In the genomic region with DNA sequence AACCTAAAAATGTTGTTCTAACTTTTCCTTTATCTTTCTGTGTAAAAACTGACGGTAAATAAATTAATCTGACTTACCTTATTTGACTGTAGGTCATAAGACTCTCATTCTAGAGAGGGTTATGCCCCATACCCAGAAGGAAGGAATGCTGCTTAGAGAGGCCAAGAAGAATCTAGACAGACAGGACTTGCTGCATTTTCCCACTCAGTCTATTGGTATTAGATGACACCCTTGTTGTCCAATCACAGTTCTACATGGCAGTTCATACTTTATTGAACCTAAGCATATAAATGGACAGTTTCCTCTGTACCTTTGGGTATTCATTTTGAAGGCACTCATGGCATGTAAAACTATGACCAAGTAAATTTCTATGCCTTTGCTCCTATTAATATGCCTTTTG, we compare ENCODE assay signal across 17 cellular contexts.
DNase-seq lines count a peak whose midpoint lies in the region; TF ChIP-seq lines count a peak whose summit lies in the region.
"Had no signal": no experiment of that assay in that cellular context is flagged by ENCODE, and none has a peak within 500 bp of the region (broad histone marks: within the 10 kb centered on the region; RNA-seq: fewer than 3 reads in every experiment).

No MANE protein-coding gene starts in this region.

- H3K36me3 ChIP-seq in PC-9 (ENCODE audit: low read depth) (no peaks in the 10 kb centered on the region), esophagus muscularis mucosa (no peaks in the 10 kb centered on the region), colonic mucosa (no peaks in the 10 kb centered on the region)
- H3K36me3 ChIP-seq: BE2C, HAP-1 had no signal

- no peaks in the 10 kb centered on the region for H3K79me2 ChIP-seq in PC-9 (ENCODE audit: low read depth)

- TF ChIP-seq CTCF in PC-9 (conservative IDR thresholded peaks at IDR 0.05) (no peak), esophagus muscularis mucosa (IDR thresholded peaks at IDR 0.05) (no peak), colonic mucosa (IDR thresholded peaks at IDR 0.05) (no peak)

- BruUV-seq in PC-9 (replicated peaks; lab: Mats Ljungman, UMichigan), result no TSS peak

- peak overlapping the region; percentile 51 for H3K27ac ChIP-seq in PC-9
- H3K27ac ChIP-seq in esophagus muscularis mucosa (replicated peaks in 1 of 4), result no peak overlapping the region
- H3K27ac ChIP-seq in colonic mucosa, result no peak overlapping the region
- H3K27ac ChIP-seq: C4-2B had no signal

- H3F3A ChIP-seq in PC-9 (ENCODE audit: insufficient read depth, low read depth), result peaks cover 10% of the 10 kb centered on the region

- H3K4me3 ChIP-seq in PC-9 (no peak overlapping the region), esophagus muscularis mucosa (no peak overlapping the region), colonic mucosa (no peak overlapping the region)
- H3K4me3 ChIP-seq: GM23338, HAP-1 had no signal

- no peaks in the 10 kb centered on the region for H3K27me3 ChIP-seq in PC-9 (ENCODE audit: insufficient read depth, low read depth)
- no peaks in the 10 kb centered on the region for H3K27me3 ChIP-seq in esophagus muscularis mucosa
- no peaks in the 10 kb centered on the region for H3K27me3 ChIP-seq in colonic mucosa
- H3K27me3 ChIP-seq: BE2C had no signal

- TF ChIP-seq POLR2A in esophagus muscularis mucosa (IDR thresholded peaks at IDR 0.05; ENCODE audit: low read depth), result no peak

- peak; percentile 6 for DNase-seq in ELF-1 (ENCODE audit: low read depth, low spot score)
- DNase-seq in PC-9, result peak; percentile 51 to 93
- peak; percentile 17 for DNase-seq in esophagus muscularis mucosa (ENCODE audit: extremely low spot score)
- DNase-seq in renal cortical epithelial cell (ENCODE audit: low read depth), result peak; percentile 33
- no peak for DNase-seq in colonic mucosa
- DNase-seq in mucosa of gallbladder (ENCODE audit: low spot score), result no peak
- DNase-seq in GOT3 (lab: John Stamatoyannopoulos, UW), result no peak
- no peak for DNase-seq in activated CD4-positive, alpha-beta T cell treated with anti-CD3 and anti-CD28 coated beads, Interleukin-2, amount 50 U/mL, for 48 hours
- DNase-seq: BE2C; CD4-positive, alpha-beta memory T cell; DMS153; DMS79 treated with DMSO at 0.1 percent for 48 hours; EL; GDM1 had no signal

- peak overlapping the region; percentile 35 for H3K4me2 ChIP-seq in PC-9
- H3K4me2 ChIP-seq: GM23338 had no signal

- peaks cover 37% of the 10 kb centered on the region for H3K4me1 ChIP-seq in PC-9 (replicated peaks; ENCODE audit: insufficient read depth)
- peaks cover 0 to 12% (median 6%) of the 10 kb centered on the region in 4 donors for H3K4me1 ChIP-seq in esophagus muscularis mucosa
- H3K4me1 ChIP-seq in colonic mucosa, result no peaks in the 10 kb centered on the region
- H3K4me1 ChIP-seq: BE2C, HAP-1 had no signal

- H2AFZ ChIP-seq in PC-9, result no peak overlapping the region
- H2AFZ ChIP-seq: GM23338 had no signal

- no peaks in the 10 kb centered on the region for H3K9me2 ChIP-seq in PC-9 (ENCODE audit: insufficient read depth)

- H3K9ac ChIP-seq in colonic mucosa (ENCODE audit: low read depth in 2 of 2, low read length in 2 of 2), result no peak overlapping the region

- TF ChIP-seq EP300 in esophagus muscularis mucosa (IDR thresholded peaks at IDR 0.05), result no peak

- intact Hi-C loops in PC-9 (cut with micrococcal nuclease; ENCODE audit: unreplicated experiment), result loop anchor here (1.0 to 10.0 kb wide), 6 partner anchors 22 to 580 kb away; no protein-coding TSS in a partner anchor
- intact Hi-C loops in esophagus muscularis mucosa (cut with DNase I), result no loop called here
- intact Hi-C loops in colonic mucosa (cut with DNase I), result no loop called here

- POLR2A ChIA-PET in PC-9 (lab: Charles Lee; ENCODE audit: unreplicated experiment), result interaction anchor here (0.6 kb wide), 1 partner anchor 360 kb away, joined by 3 read pairs; no protein-coding TSS in a partner anchor

- CTCF ChIA-PET in PC-9 (lab: Charles Lee), result no interaction called here

- no peaks in the 10 kb centered on the region for H4K20me1 ChIP-seq in PC-9 (ENCODE audit: insufficient read depth)

- 89% methylated on average over 1 of the region's 1 CpG for WGBS in esophagus muscularis mucosa

- H3K9me3 ChIP-seq in PC-9 (ENCODE audit: insufficient read depth, low read depth), result no peaks in the 10 kb centered on the region
- H3K9me3 ChIP-seq in esophagus muscularis mucosa, result no peaks in the 10 kb centered on the region
- H3K9me3 ChIP-seq in colonic mucosa, result no peaks in the 10 kb centered on the region
- H3K9me3 ChIP-seq: BE2C, HAP-1 had no signal

Comparison
In these comparisons a context has a peak if more than half of its experiments do, and no peak if none do; other contexts are left out.
1. DNase-seq: peak in ELF-1 (single experiment), PC-9 (2 of 2), esophagus muscularis mucosa (single experiment) and renal cortical epithelial cell (single experiment); none in colonic mucosa (single experiment), mucosa of gallbladder (single experiment), GOT3 (single experiment) and activated CD4-positive, alpha-beta T cell treated with anti-CD3 and anti-CD28 coated beads, Interleukin-2, amount 50 U/mL, for 48 hours (0 of 2).